In genomic region chr2:148814143-148814852, GRCh38 we compare ENCODE assay signal across 9 cellular contexts.
DNase-seq lines count a peak whose midpoint lies in the region; ATAC-seq, FAIRE-seq and TF ChIP-seq lines count a peak whose summit lies in the region.
"Had no signal": no experiment of that assay in that cellular context is flagged by ENCODE, and none has a peak within 500 bp of the region (broad histone marks: within the 10 kb centered on the region; RNA-seq: fewer than 3 reads in every experiment).

No MANE protein-coding gene starts in this region.

- TF ChIP-seq CTCF in A549 (IDR thresholded peaks at IDR 0.05) = no peak

- TF ChIP-seq POLR2A in A549 (IDR thresholded peaks at IDR 0.05; ENCODE audit: low read length) = no peak

- no peak for TF ChIP-seq RAD21 in A549 (conservative IDR thresholded peaks at IDR 0.05 in 1 of 2, IDR thresholded peaks at IDR 0.05 in 1 of 2)

- no peak for FAIRE-seq in A549 (lab: Jason Lieb, UNC)
- FAIRE-seq: D721Med had no signal

- H3K4me1 ChIP-seq in A549 (peaks cover 6% of the 10 kb centered on the region; the same call in 1 of the 3 replicates), SJSA1 (replicated peaks) (peaks cover 21% of the 10 kb centered on the region)

- H3K4me3 ChIP-seq in A549 (no peak overlapping the region), SJSA1 (no peak overlapping the region)

- H3K27me3 ChIP-seq in SJSA1 (replicated peaks) = peaks cover 4% of the 10 kb centered on the region; the same call in 1 of the 2 replicates

- no peak for TF ChIP-seq EP300 in A549 (IDR thresholded peaks at IDR 0.05)

- no peaks in the 10 kb centered on the region for H3K9me3 ChIP-seq in A549
- no peaks in the 10 kb centered on the region for H3K9me3 ChIP-seq in SJSA1 (replicated peaks)

- POLR2A ChIA-PET in A549 (lab: Yijun Ruan, JAX) = no interaction called here

- ATAC-seq in A549 = no peak
- peak; percentile 18 for ATAC-seq in GM21528 (IDR thresholded peaks at IDR 0.05; ENCODE audit: low FRiP score, unreplicated experiment)

- no peak overlapping the region for H3K27ac ChIP-seq in A549
- peak overlapping the region; percentile 25 for H3K27ac ChIP-seq in SJSA1

- peak overlapping the region; percentile 51 for H3K4me2 ChIP-seq in A549

- 66% methylated on average over 6 of the region's 6 CpGs for WGBS in A549 (ENCODE audit: missing lambda C conversion rate)

- no peaks in the 10 kb centered on the region for H3K36me3 ChIP-seq in SJSA1

- DNase-seq in A549 (ENCODE audit: low read depth in 1 of 2, low spot score in 1 of 2) (no peak), SJSA1 (ENCODE audit: low read depth in 1 of 2, low spot score in 2 of 2) (peak in 1 of 2 experiments; percentile 63), glomerular visceral epithelial cell (ENCODE audit: extremely low spot score) (peak; percentile 52), amniotic stem cell (lab: John Stamatoyannopoulos, UW) (no peak), ureter (ENCODE audit: low spot score) (no peak), GM19238 (ENCODE audit: insufficient read length, low spot score) (no peak), NCI-H510A (lab: John Stamatoyannopoulos, UW) (no peak)

- CTCF ChIA-PET in A549 (lab: Yijun Ruan, JAX) = interaction anchor here (0.6 kb wide), 1 partner anchor 275 kb away, joined by 3 read pairs; no protein-coding TSS in a partner anchor

TF ChIP-seq in A549, 52 proteins besides CTCF, POLR2A, EP300 and RAD21:
- TF ChIP-seq KDM1A (IDR thresholded peaks at IDR 0.05; ENCODE audit: low read depth) (no peak), HOXB13 (CRISPR knock-in tag; IDR thresholded peaks at IDR 0.05; ENCODE audit: low read depth) (no peak), NFE2L2 (conservative IDR thresholded peaks at IDR 0.05; ENCODE audit: low read length) (no peak), GATA3 (IDR thresholded peaks at IDR 0.05; ENCODE audit: borderline replicate concordance) (no peak), NR3C1 (IDR thresholded peaks at IDR 0.05) (no peak), FOXS1 (CRISPR knock-in tag; IDR thresholded peaks at IDR 0.05) (no peak), MYC (IDR thresholded peaks at IDR 0.05; ENCODE audit: borderline replicate concordance, low read length) (no peak), JUNB (IDR thresholded peaks at IDR 0.05) (no peak), CBX8 (IDR thresholded peaks at IDR 0.05) (no peak)
